ENCODE assay signal across 15 cellular contexts in genomic region chr7:670501-671390, GRCh38. TPM values are rescaled to one million over a fixed set of nuclear protein-coding genes. Genes with fewer than 3 reads are reported as not detected.
DNase-seq lines count a peak whose midpoint lies in the region; TF ChIP-seq lines count a peak whose summit lies in the region.
"Had no signal": no experiment of that assay in that cellular context is flagged by ENCODE, and none has a peak within 500 bp of the region (broad histone marks: within the 10 kb centered on the region; RNA-seq: fewer than 3 reads in every experiment).

No MANE protein-coding gene starts in this region.

- 93% methylated on average over 41 of the region's 54 CpGs for WGBS in esophagus muscularis mucosa
- 95 to 97% methylated on average over 54 of the region's 54 CpGs for WGBS in sigmoid colon, 2 donors

- H3K27ac ChIP-seq in esophagus muscularis mucosa (replicated peaks in 1 of 4) (peak overlapping the region; percentile 4 to 49 (median 19)), sigmoid colon (peak overlapping the region in 2 of 4 donors; percentile 81 to 93)
- H3K27ac ChIP-seq: GM23248 had no signal

- no peak for TF ChIP-seq CTCF in esophagus muscularis mucosa (IDR thresholded peaks at IDR 0.05)
- TF ChIP-seq CTCF in mesothelial cell of epicardium (IDR thresholded peaks at IDR 0.05; ENCODE audit: unreplicated experiment), result no peak
- no peak for TF ChIP-seq CTCF in sigmoid colon (IDR thresholded peaks at IDR 0.05)

- peaks cover 7% of the 10 kb centered on the region for H3K9me3 Mint-ChIP-seq in mesothelial cell of epicardium

- H3K36me3 ChIP-seq in H7 (replicated peaks; ENCODE audit: control insufficient read depth, insufficient read depth, low read length) (no peaks in the 10 kb centered on the region; the same call in 1 of the 2 replicates), esophagus muscularis mucosa (no peaks in the 10 kb centered on the region), sigmoid colon (no peaks in the 10 kb centered on the region)

- H3K4me3 ChIP-seq in H7 (ENCODE audit: insufficient read depth, low read depth, low read length), result no peak overlapping the region
- no peak overlapping the region for H3K4me3 ChIP-seq in esophagus muscularis mucosa
- no peak overlapping the region for H3K4me3 ChIP-seq in sigmoid colon
- H3K4me3 ChIP-seq: GM23248 had no signal

- no peaks in the 10 kb centered on the region for H3K27me3 ChIP-seq in H7 (ENCODE audit: control insufficient read depth, insufficient read depth, low read length)
- H3K27me3 ChIP-seq in esophagus muscularis mucosa, result no peaks in the 10 kb centered on the region
- H3K27me3 ChIP-seq in sigmoid colon, result no peaks in the 10 kb centered on the region

- H3K4me1 Mint-ChIP-seq in mesothelial cell of epicardium, result no peaks in the 10 kb centered on the region
- H3K4me1 Mint-ChIP-seq: B cell; CD8-positive, alpha-beta memory T cell; IgD-negative memory B cell had no signal

- H3K27ac Mint-ChIP-seq in mesothelial cell of epicardium, result peak overlapping the region; percentile 6
- H3K27ac Mint-ChIP-seq: B cell; CD4-positive, CD25-positive, alpha-beta regulatory T cell; CD8-positive, alpha-beta memory T cell had no signal

- intact Hi-C loops in esophagus muscularis mucosa (cut with DNase I) (no loop called here), sigmoid colon (cut with DNase I) (loop anchor here (5.0 kb wide), 1 partner anchor 42 kb away; no protein-coding TSS in a partner anchor)

- TF ChIP-seq EP300 in esophagus muscularis mucosa (IDR thresholded peaks at IDR 0.05) (no peak), sigmoid colon (IDR thresholded peaks at IDR 0.05) (no peak)

- no peaks in the 10 kb centered on the region for H3K27me3 Mint-ChIP-seq in mesothelial cell of epicardium (ENCODE audit: low read depth)
- H3K27me3 Mint-ChIP-seq: B cell; CD4-positive, CD25-positive, alpha-beta regulatory T cell; CD8-positive, alpha-beta memory T cell; IgD-negative memory B cell had no signal

- TF ChIP-seq POLR2A in esophagus muscularis mucosa (IDR thresholded peaks at IDR 0.05; ENCODE audit: low read depth) (no peak), sigmoid colon (IDR thresholded peaks at IDR 0.05) (no peak)

- H3K36me3 Mint-ChIP-seq in mesothelial cell of epicardium, result peaks cover 24% of the 10 kb centered on the region

- H3K4me1 ChIP-seq in esophagus muscularis mucosa (peaks cover 25 to 44% (median 39%) of the 10 kb centered on the region in 4 donors), sigmoid colon (peaks cover 0 to 44% (median 32%) of the 10 kb centered on the region in 4 donors)

- no peak overlapping the region for H3K4me3 Mint-ChIP-seq in mesothelial cell of epicardium
- H3K4me3 Mint-ChIP-seq: B cell; CD4-positive, CD25-positive, alpha-beta regulatory T cell; CD8-positive, alpha-beta memory T cell; IgD-negative memory B cell had no signal

- DNase-seq in H7 (peak; percentile 52), esophagus muscularis mucosa (ENCODE audit: extremely low spot score) (no peak), mesothelial cell of epicardium (ENCODE audit: low spot score in 2 of 2, unreplicated experiment in 2 of 2) (no peak), sigmoid colon (peak; percentile 51), GM03348 (ENCODE audit: low spot score) (no peak), NCI-H82 treated with DMSO at 0.1 percent for 48 hours (lab: John Stamatoyannopoulos, UW; ENCODE audit: unreplicated experiment) (no peak), NCI-H187 treated with DMSO at 0.1 percent for 48 hours (lab: John Stamatoyannopoulos, UW) (no peak)
- DNase-seq: C1 segment of cervical spinal cord; CD4-positive, CD25-positive, alpha-beta regulatory T cell; COR-L47; GM23248; HCEC 1CT had no signal

- H3K9me3 ChIP-seq in esophagus muscularis mucosa (no peaks in the 10 kb centered on the region), sigmoid colon (no peaks in the 10 kb centered on the region)

RNA-seq across cellular contexts. Expression of gene DNAAF5, which starts 55.8 kb away (rescaled TPM):
- total RNA-seq in H7 (2014; rRNA removed; shearing (Covaris generic)), result 82.5 and 101 TPM in 2 replicates
- total RNA-seq in esophagus muscularis mucosa (10 to 100 TPM; 21.2 to 32.7 (median 29.4) TPM), mesothelial cell of epicardium (33.9 to 39.0 TPM (median 36.9 TPM) in 3 replicates), sigmoid colon (10 to 100 TPM; 13.2 to 25.4 (median 16.0) TPM)
- 10 to 100 TPM in 1 of 3 donors, 1 to 10 TPM in 2; 7.8 to 23.4 (median 9.7) TPM for polyA plus RNA-seq in sigmoid colon

RNA-seq across cellular contexts. Expression of gene PRKAR1B, which starts 56.3 kb away (rescaled TPM):
- total RNA-seq in H7 (2014; rRNA removed; shearing (Covaris generic)), result 32.4 and 32.8 TPM in 2 replicates
- 10 to 100 TPM; 15.4 to 46.9 (median 31.4) TPM for total RNA-seq in esophagus muscularis mucosa
- total RNA-seq in mesothelial cell of epicardium, result 48.0 to 53.7 TPM (median 50.6 TPM) in 3 replicates
- 10 to 100 TPM in 3 of 4 donors, 1 to 10 TPM in 1; 9.7 to 26.6 (median 10.9) TPM for total RNA-seq in sigmoid colon
- polyA plus RNA-seq in sigmoid colon, result 10 to 100 TPM in 2 of 3 donors, 1 to 10 TPM in 1; 9.5 to 20.4 (median 12.6) TPM

Comparison
In these comparisons a context has a peak if more than half of its experiments do, and no peak if none do; other contexts are left out.
1. DNase-seq: peak in H7 (single experiment) and sigmoid colon (single experiment); none in esophagus muscularis mucosa (single experiment), mesothelial cell of epicardium (0 of 2), GM03348 (single experiment), NCI-H82 treated with DMSO at 0.1 percent for 48 hours (single experiment) and NCI-H187 treated with DMSO at 0.1 percent for 48 hours (single experiment).